10 cellular contexts compared by ENCODE assay signal in genomic region chr3:71926242-71926560, GRCh38.
A peak's percentile ranks its signal among the peaks of the same experiment; 100 is the strongest.
DNase-seq lines count a peak whose midpoint lies in the region; ATAC-seq and TF ChIP-seq lines count a peak whose summit lies in the region.
"Had no signal": no experiment of that assay in that cellular context is flagged by ENCODE, and none has a peak within 500 bp of the region (broad histone marks: within the 10 kb centered on the region; RNA-seq: fewer than 3 reads in every experiment).

No MANE protein-coding gene starts in this region.

- no peak for ATAC-seq in stimulated activated naive B cell treated with anti-CD40 and anti-IgM and Interleukin-4, amounts not matched to agents 10 μg/mL and 1 μg/mL and 100 μg/mL, for 72 hours (replicated peaks)

- H3K4me3 Mint-ChIP-seq in endothelial cell (ENCODE audit: unreplicated experiment): no peak overlapping the region
- no peak overlapping the region for H3K4me3 Mint-ChIP-seq in stimulated activated naive B cell treated with anti-CD40 and anti-IgM and Interleukin-4, amounts not matched to agents 10 μg/mL and 1 μg/mL and 100 μg/mL, for 72 hours
- H3K4me3 Mint-ChIP-seq: IgD-negative memory B cell; stimulated activated naive CD8-positive, alpha-beta T cell treated with anti-CD3 and anti-CD28 coated beads, Interleukin-15, Interleukin-2, amounts not matched to agents 100 ng/mL and 50 ng/mL, for 24 hours had no signal

- DNase-seq in DMS53 (lab: John Stamatoyannopoulos, UW): peak; percentile 82
- DNase-seq in H4 (ENCODE audit: low spot score): peak; percentile 13
- DNase-seq in NCI-H345 treated with DMSO at 0.1 percent for 48 hours (lab: John Stamatoyannopoulos, UW; ENCODE audit: unreplicated experiment): peak; percentile 61
- DNase-seq in endothelial cell (ENCODE audit: low spot score): peak; percentile 28
- peak; percentile 62 for DNase-seq in prostate gland (ENCODE audit: low spot score)
- no peak for DNase-seq in activated CD4-positive, CD25-positive, alpha-beta regulatory T cell (lab: John Stamatoyannopoulos, UW)
- no peak for DNase-seq in stimulated activated naive B cell treated with anti-CD40 and anti-IgM and Interleukin-4, amounts not matched to agents 10 μg/mL and 1 μg/mL and 100 μg/mL, for 72 hours
- DNase-seq in inferior parietal cortex (ENCODE audit: extremely low spot score): no peak

- no peaks in the 10 kb centered on the region for H3K4me1 ChIP-seq in prostate gland (replicated peaks)

- no peak overlapping the region for H3K27ac ChIP-seq in prostate gland

- H3K36me3 Mint-ChIP-seq in endothelial cell (ENCODE audit: low read depth, unreplicated experiment): no peaks in the 10 kb centered on the region
- H3K36me3 Mint-ChIP-seq in stimulated activated naive B cell treated with anti-CD40 and anti-IgM and Interleukin-4, amounts not matched to agents 10 μg/mL and 1 μg/mL and 100 μg/mL, for 72 hours: no peaks in the 10 kb centered on the region

- no peak overlapping the region for H3K4me3 ChIP-seq in prostate gland

- intact Hi-C loops in prostate gland (cut with DNase I): no loop called here

- no peaks in the 10 kb centered on the region for H3K9me3 ChIP-seq in prostate gland

- H3K4me1 Mint-ChIP-seq in endothelial cell (ENCODE audit: unreplicated experiment): peaks cover 4% of the 10 kb centered on the region
- H3K4me1 Mint-ChIP-seq in stimulated activated naive B cell treated with anti-CD40 and anti-IgM and Interleukin-4, amounts not matched to agents 10 μg/mL and 1 μg/mL and 100 μg/mL, for 72 hours: peaks cover 20 to 21% of the 10 kb centered on the region in 2 donors

- H3K27me3 Mint-ChIP-seq in endothelial cell (ENCODE audit: unreplicated experiment): peaks cover 6% of the 10 kb centered on the region
- peaks cover 47 to 68% of the 10 kb centered on the region in 2 donors for H3K27me3 Mint-ChIP-seq in stimulated activated naive B cell treated with anti-CD40 and anti-IgM and Interleukin-4, amounts not matched to agents 10 μg/mL and 1 μg/mL and 100 μg/mL, for 72 hours

- no peaks in the 10 kb centered on the region for H3K36me3 ChIP-seq in prostate gland

- 26% methylated on average over 2 of the region's 2 CpGs for WGBS in prostate gland

- H3K27me3 ChIP-seq in prostate gland (replicated peaks; ENCODE audit: insufficient read depth): no peaks in the 10 kb centered on the region

- H3K9me3 Mint-ChIP-seq in endothelial cell (ENCODE audit: unreplicated experiment): no peaks in the 10 kb centered on the region
- H3K9me3 Mint-ChIP-seq in stimulated activated naive B cell treated with anti-CD40 and anti-IgM and Interleukin-4, amounts not matched to agents 10 μg/mL and 1 μg/mL and 100 μg/mL, for 72 hours: no peaks in the 10 kb centered on the region
- H3K9me3 Mint-ChIP-seq: IgD-negative memory B cell; stimulated activated naive CD8-positive, alpha-beta T cell treated with anti-CD3 and anti-CD28 coated beads, Interleukin-15, Interleukin-2, amounts not matched to agents 100 ng/mL and 50 ng/mL, for 24 hours had no signal

- TF ChIP-seq CTCF in endothelial cell (IDR thresholded peaks at IDR 0.05; ENCODE audit: unreplicated experiment) (peak; percentile 36), prostate gland (IDR thresholded peaks at IDR 0.05) (peak in 3 of 4 experiments; percentile 63 to 72 (median 67))

- peak overlapping the region; percentile 7 for H3K27ac Mint-ChIP-seq in endothelial cell (ENCODE audit: unreplicated experiment)
- H3K27ac Mint-ChIP-seq in stimulated activated naive B cell treated with anti-CD40 and anti-IgM and Interleukin-4, amounts not matched to agents 10 μg/mL and 1 μg/mL and 100 μg/mL, for 72 hours: no peak overlapping the region
- H3K27ac Mint-ChIP-seq: IgD-negative memory B cell; stimulated activated naive CD8-positive, alpha-beta T cell treated with anti-CD3 and anti-CD28 coated beads, Interleukin-15, Interleukin-2, amounts not matched to agents 100 ng/mL and 50 ng/mL, for 24 hours had no signal

- TF ChIP-seq POLR2A in prostate gland (IDR thresholded peaks at IDR 0.05): no peak

Comparison
In these comparisons a context has a peak if more than half of its experiments do, and no peak if none do; other contexts are left out.
1. DNase-seq: peak in DMS53 (single experiment), H4 (single experiment), NCI-H345 treated with DMSO at 0.1 percent for 48 hours (single experiment), endothelial cell (single experiment) and prostate gland (single experiment); none in activated CD4-positive, CD25-positive, alpha-beta regulatory T cell (0 of 4), stimulated activated naive B cell treated with anti-CD40 and anti-IgM and Interleukin-4, amounts not matched to agents 10 μg/mL and 1 μg/mL and 100 μg/mL, for 72 hours (single experiment) and inferior parietal cortex (single experiment).